In the genomic region with DNA sequence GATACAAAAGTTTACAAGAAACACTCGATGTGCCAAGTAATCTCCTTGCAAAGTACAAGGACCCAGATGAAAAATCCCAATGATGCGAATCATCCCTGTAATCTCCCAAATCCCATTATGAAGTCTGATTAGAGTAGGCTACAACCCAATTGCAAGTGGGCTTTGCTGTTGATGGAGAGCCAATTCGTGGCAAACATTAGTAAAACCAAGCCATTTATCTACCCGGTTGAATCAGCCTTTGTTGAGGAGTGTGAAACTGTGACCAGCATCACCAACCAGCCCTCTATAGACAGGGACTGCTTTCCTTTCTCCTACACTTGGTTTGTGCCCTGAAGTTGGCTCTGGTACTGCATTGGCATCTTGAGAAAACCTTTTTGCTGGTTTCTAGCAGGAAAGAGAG, we compare ENCODE assay signal across 14 cellular contexts. TPM values are rescaled to one million over a fixed set of nuclear protein-coding genes. Genes with fewer than 3 reads are reported as not detected.
A peak's percentile ranks its signal among the peaks of the same experiment; 100 is the strongest.
DNase-seq lines count a peak whose midpoint lies in the region.
"Had no signal": no experiment of that assay in that cellular context is flagged by ENCODE, and none has a peak within 500 bp of the region (broad histone marks: within the 10 kb centered on the region; RNA-seq: fewer than 3 reads in every experiment).

No MANE protein-coding gene starts in this region.

- H3K4me1 Mint-ChIP-seq in CD8-positive, alpha-beta memory T cell, result peaks cover 12 to 36% (median 27%) of the 10 kb centered on the region in 3 donors
- H3K4me1 Mint-ChIP-seq in activated CD4-positive, alpha-beta memory T cell treated with anti-CD3 and anti-CD28 coated beads, Interleukin-2, amount 10 ng/mL, durations not matched to agents 7 days and 5 days, result peaks cover 28% of the 10 kb centered on the region

- peaks cover 6% of the 10 kb centered on the region for H3K4me1 ChIP-seq in CD8-positive, alpha-beta memory T cell (ENCODE audit: insufficient read depth, low read length)
- H3K4me1 ChIP-seq: lower lobe of right lung had no signal

- peaks cover 0 to 5% (median 3%) of the 10 kb centered on the region in 3 donors for H3K36me3 Mint-ChIP-seq in CD8-positive, alpha-beta memory T cell
- peaks cover 20% of the 10 kb centered on the region for H3K36me3 Mint-ChIP-seq in activated CD4-positive, alpha-beta memory T cell treated with anti-CD3 and anti-CD28 coated beads, Interleukin-2, amount 10 ng/mL, durations not matched to agents 7 days and 5 days (ENCODE audit: low read depth)

- POLR2A ChIA-PET in CD8-positive, alpha-beta memory T cell (lab: Charles Lee), result no interaction called here
- POLR2A ChIA-PET in activated CD4-positive, alpha-beta memory T cell treated with anti-CD3 and anti-CD28 coated beads, Interleukin-2, amount 10 ng/mL, durations not matched to agents 7 days and 5 days (lab: Charles Lee), result no interaction called here

- no peak overlapping the region for H3K4me3 ChIP-seq in CD8-positive, alpha-beta memory T cell (ENCODE audit: low read length)

- H3K27ac Mint-ChIP-seq in CD8-positive, alpha-beta memory T cell, result peak overlapping the region in 1 of 8 donors; percentile 58
- H3K27ac Mint-ChIP-seq in activated CD4-positive, alpha-beta memory T cell treated with anti-CD3 and anti-CD28 coated beads, Interleukin-2, amount 10 ng/mL, durations not matched to agents 7 days and 5 days, result no peak overlapping the region

- H3K27me3 ChIP-seq in CD8-positive, alpha-beta memory T cell (ENCODE audit: insufficient read depth, low read length, poor library complexity, severe bottlenecking), result no peaks in the 10 kb centered on the region
- H3K27me3 ChIP-seq: stomach had no signal

- H3K27me3 Mint-ChIP-seq in CD8-positive, alpha-beta memory T cell, result peaks cover 0 to 9% of the 10 kb centered on the region in 2 donors
- peaks cover 12% of the 10 kb centered on the region for H3K27me3 Mint-ChIP-seq in activated CD4-positive, alpha-beta memory T cell treated with anti-CD3 and anti-CD28 coated beads, Interleukin-2, amount 10 ng/mL, durations not matched to agents 7 days and 5 days

- H3K9me3 Mint-ChIP-seq in CD8-positive, alpha-beta memory T cell, result peaks cover 0 to 2% (median 0%) of the 10 kb centered on the region in 5 donors
- H3K9me3 Mint-ChIP-seq in activated CD4-positive, alpha-beta memory T cell treated with anti-CD3 and anti-CD28 coated beads, Interleukin-2, amount 10 ng/mL, durations not matched to agents 7 days and 5 days, result no peaks in the 10 kb centered on the region

- no peak overlapping the region for H3K27ac ChIP-seq in CD8-positive, alpha-beta memory T cell (ENCODE audit: low read depth, low read length)
- H3K27ac ChIP-seq: lower lobe of right lung, stomach had no signal

- peak overlapping the region; percentile 85 to 95 (median 89) for H3K4me3 Mint-ChIP-seq in CD8-positive, alpha-beta memory T cell
- peak overlapping the region; percentile 29 for H3K4me3 Mint-ChIP-seq in activated CD4-positive, alpha-beta memory T cell treated with anti-CD3 and anti-CD28 coated beads, Interleukin-2, amount 10 ng/mL, durations not matched to agents 7 days and 5 days

- CTCF ChIA-PET in CD8-positive, alpha-beta memory T cell (lab: Charles Lee), result interaction anchor here (1.6 kb wide), 1 partner anchor 18 kb away, joined by 10 read pairs; no protein-coding TSS in a partner anchor
- CTCF ChIA-PET in activated CD4-positive, alpha-beta memory T cell treated with anti-CD3 and anti-CD28 coated beads, Interleukin-2, amount 10 ng/mL, durations not matched to agents 7 days and 5 days (lab: Charles Lee), result interaction anchor here (5.0 kb wide), 1 partner anchor 19 kb away, joined by 62 read pairs; no protein-coding TSS in a partner anchor

- no peaks in the 10 kb centered on the region for H3K9me3 ChIP-seq in CD8-positive, alpha-beta memory T cell (ENCODE audit: low read length)
- H3K9me3 ChIP-seq: lower lobe of right lung had no signal

- no peaks in the 10 kb centered on the region for H3K36me3 ChIP-seq in CD8-positive, alpha-beta memory T cell (ENCODE audit: insufficient read depth, low read length)
- H3K36me3 ChIP-seq: lower lobe of right lung, stomach had no signal

- DNase-seq in Ammon's horn (ENCODE audit: low spot score), result peak; percentile 23
- DNase-seq in CD8-positive, alpha-beta memory T cell, result no peak
- no peak for DNase-seq in activated CD4-positive, alpha-beta memory T cell treated with anti-CD3 and anti-CD28 coated beads, Interleukin-2, amount 10 ng/mL, durations not matched to agents 7 days and 5 days
- peak; percentile 9 for DNase-seq in midbrain (lab: John Stamatoyannopoulos, UW)
- DNase-seq in NCI-H1092 treated with DMSO at 0.1 percent for 48 hours (lab: John Stamatoyannopoulos, UW), result no peak
- no peak for DNase-seq in hippocampal formation (lab: John Stamatoyannopoulos, UW)
- DNase-seq in NCI-H446 treated with DMSO at 0.1 percent for 48 hours (lab: John Stamatoyannopoulos, UW), result no peak
- no peak for DNase-seq in DMS153 treated with DMSO at 0.1 percent for 48 hours (lab: John Stamatoyannopoulos, UW; ENCODE audit: unreplicated experiment)
- DNase-seq: lower lobe of right lung, NCI-H1048, occipital lobe, Right ventricle myocardium superior, stomach, T1000 had no signal

RNA-seq across cellular contexts. Expression of gene PRPS2, which starts 1.2 kb away (rescaled TPM):
- 10 to 100 TPM; 80.4 to 81.8 TPM for total RNA-seq in CD8-positive, alpha-beta memory T cell
- 28.8 TPM for polyA plus RNA-seq in CD8-positive, alpha-beta memory T cell
- total RNA-seq in activated CD4-positive, alpha-beta memory T cell treated with anti-CD3 and anti-CD28 coated beads, Interleukin-2, amount 10 ng/mL, durations not matched to agents 7 days and 5 days, result 10 to 100 TPM; 64.6 to 66.9 TPM

Comparison
In these comparisons a context has a peak if more than half of its experiments do, and no peak if none do; other contexts are left out.
1. DNase-seq: peak in Ammon's horn (single experiment) and midbrain (single experiment); none in CD8-positive, alpha-beta memory T cell (0 of 5), activated CD4-positive, alpha-beta memory T cell treated with anti-CD3 and anti-CD28 coated beads, Interleukin-2, amount 10 ng/mL, durations not matched to agents 7 days and 5 days (single experiment), NCI-H1092 treated with DMSO at 0.1 percent for 48 hours (single experiment), hippocampal formation (0 of 2), NCI-H446 treated with DMSO at 0.1 percent for 48 hours (single experiment) and DMS153 treated with DMSO at 0.1 percent for 48 hours (single experiment).